1 cellular context compared by ENCODE assay signal in the genomic region with DNA sequence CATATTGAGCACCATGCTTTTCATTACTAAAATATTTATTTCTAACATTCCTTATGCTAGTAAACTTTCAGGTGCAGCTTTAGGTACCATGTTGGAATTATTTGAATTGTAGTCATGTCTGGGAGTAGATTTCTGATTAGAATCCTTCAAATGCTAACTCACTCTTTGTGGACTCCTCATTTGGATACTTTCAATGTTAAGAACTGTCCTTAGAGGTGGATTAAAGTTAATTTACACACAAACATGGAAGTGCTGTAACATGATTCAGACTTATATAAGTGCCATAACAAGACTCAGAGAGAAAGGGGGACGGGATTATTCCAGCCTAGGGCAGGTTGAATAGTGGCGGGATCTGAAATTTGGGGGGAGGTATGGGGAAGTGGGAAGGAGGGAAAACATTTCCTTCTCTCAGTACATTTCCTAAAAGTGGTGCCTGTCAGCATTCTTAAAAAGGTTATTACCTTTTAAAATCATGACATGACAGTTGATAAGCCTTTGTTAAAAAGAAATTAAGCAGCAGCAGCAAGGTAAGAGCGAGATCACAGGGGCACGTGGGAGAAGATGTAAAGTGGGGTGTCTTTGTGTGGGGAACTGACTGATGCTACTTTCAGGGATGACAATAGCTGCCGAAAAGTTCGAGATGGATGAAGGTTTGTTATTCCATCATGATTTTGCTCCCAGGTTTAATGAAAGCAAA.
TF ChIP-seq lines count a peak whose summit lies in the region.

No MANE protein-coding gene starts in this region.

TF ChIP-seq in GM23338, 12 proteins besides CTCF, POLR2A, EP300 and RAD21 (continued from another document):
- TF ChIP-seq, protein P1, sequence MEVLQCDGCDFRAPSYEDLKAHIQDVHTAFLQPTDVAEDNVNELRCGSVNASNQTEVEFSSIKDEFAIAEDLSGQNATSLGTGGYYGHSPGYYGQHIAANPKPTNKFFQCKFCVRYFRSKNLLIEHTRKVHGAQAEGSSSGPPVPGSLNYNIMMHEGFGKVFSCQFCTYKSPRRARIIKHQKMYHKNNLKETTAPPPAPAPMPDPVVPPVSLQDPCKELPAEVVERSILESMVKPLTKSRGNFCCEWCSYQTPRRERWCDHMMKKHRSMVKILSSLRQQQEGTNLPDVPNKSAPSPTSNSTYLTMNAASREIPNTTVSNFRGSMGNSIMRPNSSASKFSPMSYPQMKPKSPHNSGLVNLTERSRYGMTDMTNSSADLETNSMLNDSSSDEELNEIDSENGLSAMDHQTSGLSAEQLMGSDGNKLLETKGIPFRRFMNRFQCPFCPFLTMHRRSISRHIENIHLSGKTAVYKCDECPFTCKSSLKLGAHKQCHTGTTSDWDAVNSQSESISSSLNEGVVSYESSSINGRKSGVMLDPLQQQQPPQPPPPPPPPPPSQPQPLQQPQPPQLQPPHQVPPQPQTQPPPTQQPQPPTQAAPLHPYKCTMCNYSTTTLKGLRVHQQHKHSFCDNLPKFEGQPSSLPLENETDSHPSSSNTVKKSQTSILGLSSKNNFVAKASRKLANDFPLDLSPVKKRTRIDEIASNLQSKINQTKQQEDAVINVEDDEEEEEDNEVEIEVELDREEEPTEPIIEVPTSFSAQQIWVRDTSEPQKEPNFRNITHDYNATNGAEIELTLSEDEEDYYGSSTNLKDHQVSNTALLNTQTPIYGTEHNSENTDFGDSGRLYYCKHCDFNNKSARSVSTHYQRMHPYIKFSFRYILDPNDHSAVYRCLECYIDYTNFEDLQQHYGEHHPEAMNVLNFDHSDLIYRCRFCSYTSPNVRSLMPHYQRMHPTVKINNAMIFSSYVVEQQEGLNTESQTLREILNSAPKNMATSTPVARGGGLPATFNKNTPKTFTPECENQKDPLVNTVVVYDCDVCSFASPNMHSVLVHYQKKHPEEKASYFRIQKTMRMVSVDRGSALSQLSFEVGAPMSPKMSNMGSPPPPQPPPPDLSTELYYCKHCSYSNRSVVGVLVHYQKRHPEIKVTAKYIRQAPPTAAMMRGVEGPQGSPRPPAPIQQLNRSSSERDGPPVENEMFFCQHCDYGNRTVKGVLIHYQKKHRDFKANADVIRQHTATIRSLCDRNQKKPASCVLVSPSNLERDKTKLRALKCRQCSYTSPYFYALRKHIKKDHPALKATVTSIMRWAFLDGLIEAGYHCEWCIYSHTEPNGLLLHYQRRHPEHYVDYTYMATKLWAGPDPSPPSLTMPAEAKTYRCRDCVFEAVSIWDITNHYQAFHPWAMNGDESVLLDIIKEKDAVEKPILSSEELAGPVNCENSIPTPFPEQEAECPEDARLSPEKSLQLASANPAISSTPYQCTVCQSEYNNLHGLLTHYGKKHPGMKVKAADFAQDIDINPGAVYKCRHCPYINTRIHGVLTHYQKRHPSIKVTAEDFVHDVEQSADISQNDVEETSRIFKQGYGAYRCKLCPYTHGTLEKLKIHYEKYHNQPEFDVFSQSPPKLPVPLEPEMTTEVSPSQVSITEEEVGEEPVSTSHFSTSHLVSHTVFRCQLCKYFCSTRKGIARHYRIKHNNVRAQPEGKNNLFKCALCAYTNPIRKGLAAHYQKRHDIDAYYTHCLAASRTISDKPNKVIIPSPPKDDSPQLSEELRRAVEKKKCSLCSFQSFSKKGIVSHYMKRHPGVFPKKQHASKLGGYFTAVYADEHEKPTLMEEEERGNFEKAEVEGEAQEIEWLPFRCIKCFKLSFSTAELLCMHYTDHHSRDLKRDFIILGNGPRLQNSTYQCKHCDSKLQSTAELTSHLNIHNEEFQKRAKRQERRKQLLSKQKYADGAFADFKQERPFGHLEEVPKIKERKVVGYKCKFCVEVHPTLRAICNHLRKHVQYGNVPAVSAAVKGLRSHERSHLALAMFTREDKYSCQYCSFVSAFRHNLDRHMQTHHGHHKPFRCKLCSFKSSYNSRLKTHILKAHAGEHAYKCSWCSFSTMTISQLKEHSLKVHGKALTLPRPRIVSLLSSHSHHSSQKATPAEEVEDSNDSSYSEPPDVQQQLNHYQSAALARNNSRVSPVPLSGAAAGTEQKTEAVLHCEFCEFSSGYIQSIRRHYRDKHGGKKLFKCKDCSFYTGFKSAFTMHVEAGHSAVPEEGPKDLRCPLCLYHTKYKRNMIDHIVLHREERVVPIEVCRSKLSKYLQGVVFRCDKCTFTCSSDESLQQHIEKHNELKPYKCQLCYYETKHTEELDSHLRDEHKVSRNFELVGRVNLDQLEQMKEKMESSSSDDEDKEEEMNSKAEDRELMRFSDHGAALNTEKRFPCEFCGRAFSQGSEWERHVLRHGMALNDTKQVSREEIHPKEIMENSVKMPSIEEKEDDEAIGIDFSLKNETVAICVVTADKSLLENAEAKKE (CRISPR knock-in tag; IDR thresholded peaks at IDR 0.05), result no peak
- TF ChIP-seq POLR2AphosphoS5 (IDR thresholded peaks at IDR 0.05; ENCODE audit: low read depth) (no peak), CREB1 (CRISPR knock-in tag; IDR thresholded peaks at IDR 0.05; ENCODE audit: low read depth) (no peak), EZH2 (IDR thresholded peaks at IDR 0.05; ENCODE audit: low read depth, unreplicated experiment) (no peak), NANOG (IDR thresholded peaks at IDR 0.05; ENCODE audit: borderline replicate concordance) (no peak), ZNF331 (CRISPR knock-in tag; IDR thresholded peaks at IDR 0.05; ENCODE audit: low read depth) (no peak), ZNF114 (CRISPR knock-in tag; IDR thresholded peaks at IDR 0.05) (no peak), STAT1 (IDR thresholded peaks at IDR 0.05; ENCODE audit: unreplicated experiment) (no peak)
- TF ChIP-seq, protein P2, sequence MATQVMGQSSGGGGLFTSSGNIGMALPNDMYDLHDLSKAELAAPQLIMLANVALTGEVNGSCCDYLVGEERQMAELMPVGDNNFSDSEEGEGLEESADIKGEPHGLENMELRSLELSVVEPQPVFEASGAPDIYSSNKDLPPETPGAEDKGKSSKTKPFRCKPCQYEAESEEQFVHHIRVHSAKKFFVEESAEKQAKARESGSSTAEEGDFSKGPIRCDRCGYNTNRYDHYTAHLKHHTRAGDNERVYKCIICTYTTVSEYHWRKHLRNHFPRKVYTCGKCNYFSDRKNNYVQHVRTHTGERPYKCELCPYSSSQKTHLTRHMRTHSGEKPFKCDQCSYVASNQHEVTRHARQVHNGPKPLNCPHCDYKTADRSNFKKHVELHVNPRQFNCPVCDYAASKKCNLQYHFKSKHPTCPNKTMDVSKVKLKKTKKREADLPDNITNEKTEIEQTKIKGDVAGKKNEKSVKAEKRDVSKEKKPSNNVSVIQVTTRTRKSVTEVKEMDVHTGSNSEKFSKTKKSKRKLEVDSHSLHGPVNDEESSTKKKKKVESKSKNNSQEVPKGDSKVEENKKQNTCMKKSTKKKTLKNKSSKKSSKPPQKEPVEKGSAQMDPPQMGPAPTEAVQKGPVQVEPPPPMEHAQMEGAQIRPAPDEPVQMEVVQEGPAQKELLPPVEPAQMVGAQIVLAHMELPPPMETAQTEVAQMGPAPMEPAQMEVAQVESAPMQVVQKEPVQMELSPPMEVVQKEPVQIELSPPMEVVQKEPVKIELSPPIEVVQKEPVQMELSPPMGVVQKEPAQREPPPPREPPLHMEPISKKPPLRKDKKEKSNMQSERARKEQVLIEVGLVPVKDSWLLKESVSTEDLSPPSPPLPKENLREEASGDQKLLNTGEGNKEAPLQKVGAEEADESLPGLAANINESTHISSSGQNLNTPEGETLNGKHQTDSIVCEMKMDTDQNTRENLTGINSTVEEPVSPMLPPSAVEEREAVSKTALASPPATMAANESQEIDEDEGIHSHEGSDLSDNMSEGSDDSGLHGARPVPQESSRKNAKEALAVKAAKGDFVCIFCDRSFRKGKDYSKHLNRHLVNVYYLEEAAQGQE (IDR thresholded peaks at IDR 0.05; ENCODE audit: unreplicated experiment), result no peak
TF ChIP-seq in GM23338: peak in this region for 0.
